In genomic region chr14:51627313-51627712, GRCh38 we compare ENCODE assay signal across 9 cellular contexts.
"Had no signal": no experiment of that assay in that cellular context is flagged by ENCODE, and none has a peak within 500 bp of the region (broad histone marks: within the 10 kb centered on the region; RNA-seq: fewer than 3 reads in every experiment).

No MANE protein-coding gene starts in this region.

- H2AFZ ChIP-seq: parathyroid adenoma had no signal

- H3K79me2 ChIP-seq: parathyroid adenoma had no signal

- H3K36me3 ChIP-seq: brain microvascular endothelial cell, gastroesophageal sphincter, left ventricle myocardium inferior had no signal

- H3K4me3 ChIP-seq: left ventricle myocardium inferior had no signal

- H3K9ac ChIP-seq: parathyroid adenoma had no signal

- H3K9me3 ChIP-seq: gastroesophageal sphincter, left ventricle myocardium inferior had no signal

- H3K4me1 ChIP-seq: parathyroid adenoma had no signal

- H3K27ac ChIP-seq: brain microvascular endothelial cell, gastroesophageal sphincter, left ventricle myocardium inferior, parathyroid adenoma had no signal

- H3K27me3 ChIP-seq: brain microvascular endothelial cell, gastroesophageal sphincter had no signal

- DNase-seq: activated B cell treated with CpG ODN at 0.5 μM for 24 hours; activated CD4-positive, alpha-beta T cell treated with anti-CD3 and anti-CD28 coated beads, Interleukin-2, amount 10 ng/mL, durations not matched to agents 24 days and 14 days; brain microvascular endothelial cell; effector memory CD4-positive, alpha-beta T cell; left ventricle myocardium inferior; stimulated activated CD4-positive, alpha-beta T cell treated with anti-CD3 and anti-CD28 coated beads, Interleukin-4, amount 100 ng/mL, for 1 hour; stimulated activated CD8-positive, alpha-beta memory T cell treated with anti-CD3 and anti-CD28 coated beads, Interleukin-4, amount 100 ng/mL, for 48 hours had no signal

- ATAC-seq: gastroesophageal sphincter had no signal
